ENCODE assay signal across 8 cellular contexts in the genomic region with DNA sequence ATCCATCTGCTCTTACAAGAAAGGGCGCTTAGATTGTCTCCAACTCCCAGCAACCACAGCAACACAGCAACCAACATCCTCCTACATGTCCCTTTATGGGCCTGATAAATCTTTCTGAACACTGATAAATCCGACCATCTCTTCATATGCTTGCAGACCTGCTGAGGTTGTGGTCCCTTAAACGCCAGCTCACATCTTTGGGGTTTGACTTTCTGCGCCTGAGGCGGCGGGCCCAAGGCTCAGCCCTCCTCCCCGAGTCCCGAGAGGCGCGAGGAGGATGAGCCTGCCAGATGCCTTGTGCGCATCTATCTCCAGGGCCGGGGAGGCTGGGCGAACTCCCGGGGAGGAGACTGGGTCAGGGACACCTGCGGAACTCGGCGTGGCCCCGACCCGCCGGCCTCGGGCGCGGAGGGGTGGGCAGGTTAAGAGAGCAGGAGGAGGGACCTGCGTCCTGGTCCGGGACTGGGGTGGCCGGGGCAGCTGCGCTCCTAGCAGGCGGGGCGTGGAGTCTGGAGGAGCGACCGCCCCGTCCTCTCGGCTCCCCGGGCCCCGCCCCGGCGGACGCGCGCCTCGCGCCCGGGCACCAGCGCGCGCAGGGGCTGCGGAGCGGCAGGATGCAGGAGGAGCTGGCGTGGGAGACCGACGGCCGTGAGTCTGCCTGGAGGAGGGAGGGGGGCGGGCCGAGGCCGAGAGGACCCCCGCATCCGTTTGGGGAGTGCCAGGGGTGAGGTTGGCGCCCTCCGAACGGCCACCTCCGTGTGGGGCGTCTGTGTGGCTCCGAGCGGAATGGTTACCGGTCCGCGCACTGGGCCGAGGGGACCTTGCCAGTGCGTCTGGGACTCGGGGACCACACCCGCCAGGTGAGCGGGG. TPM values are rescaled to one million over a fixed set of nuclear protein-coding genes. Genes with fewer than 3 reads are reported as not detected.
DNase-seq lines count a peak whose midpoint lies in the region; ATAC-seq and TF ChIP-seq lines count a peak whose summit lies in the region.

Gene ANKDD1A (plus strand): TSS at position 586 of the 870 bp plus-strand sequence. CDS start 29 bp downstream, at position 615.

- CTCF ChIA-PET in HCT116 (lab: Charles Lee): interaction anchor here (1.3 kb wide), 1 partner anchor 180 kb away, joined by 3 read pairs; no protein-coding TSS in a partner anchor

- H3K9ac ChIP-seq in HCT116 (ENCODE audit: low read length): peak within 1 kb of the TSS; percentile 68

- H3K9me3 ChIP-seq in HCT116 (ENCODE audit: control insufficient read depth in 1 of 2, insufficient read depth in 1 of 2, low read depth in 1 of 2, low read length in 2 of 2): no peaks in the 10 kb centered on the region

- TF ChIP-seq CTCF in HCT116 (IDR thresholded peaks at IDR 0.05 in 2 of 3, conservative IDR thresholded peaks at IDR 0.05 in 1 of 3; ENCODE audit: borderline replicate concordance in 1 of 3, insufficient read depth in 1 of 3, low read depth in 2 of 3, low read length in 2 of 3): no peak
- TF ChIP-seq CTCF in fibroblast of pulmonary artery (IDR thresholded peaks at IDR 0.05; ENCODE audit: low read length, missing control alignments): no peak
- no peak for TF ChIP-seq CTCF in type B pancreatic cell (conservative IDR thresholded peaks at IDR 0.05)

- H3K9me2 ChIP-seq in HCT116 (ENCODE audit: insufficient read depth): no peaks in the 10 kb centered on the region

- H3K4me3 ChIP-seq in HCT116 (replicated peaks in 1 of 2; ENCODE audit: low read depth in 1 of 2, low read length in 2 of 2) (peak within 1 kb of the TSS; percentile 61 to 84), fibroblast of pulmonary artery (replicated peaks; ENCODE audit: low read depth, low read length) (peak within 1 kb of the TSS; percentile 53)

- H3K9me3 Mint-ChIP-seq in activated T-cell treated with anti-CD3 and anti-CD28 coated beads, Interleukin-2, amount 50 U/mL, for 4 hours: no peaks in the 10 kb centered on the region
- H3K9me3 Mint-ChIP-seq in natural killer cell treated with Interleukin-12 subunit alpha and Interleukin-12 subunit beta and Interleukin-15 and Interleukin-18, amount 100 ng/mL, for 72 hours: no peaks in the 10 kb centered on the region
- H3K9me3 Mint-ChIP-seq in type B pancreatic cell: peaks cover under 1% of the 10 kb centered on the region

- H4K20me1 ChIP-seq in HCT116 (ENCODE audit: insufficient read depth): no peaks in the 10 kb centered on the region

- H3K27ac ChIP-seq in HCT116 (ENCODE audit: low read depth, low read length): no peak within 1 kb of the TSS; the same call in 1 of the 2 replicates

- H3K27ac Mint-ChIP-seq in natural killer cell treated with Interleukin-12 subunit alpha and Interleukin-12 subunit beta and Interleukin-15 and Interleukin-18, amount 100 ng/mL, for 72 hours: no peak within 1 kb of the TSS
- no peak within 1 kb of the TSS for H3K27ac Mint-ChIP-seq in type B pancreatic cell

- no TSS peak for BruUV-seq in HCT116 (replicated peaks; lab: Mats Ljungman, UMichigan)

- no peaks in the 10 kb centered on the region for H3K36me3 ChIP-seq in HCT116 (ENCODE audit: control insufficient read depth in 1 of 2, insufficient read depth in 2 of 2, low read length in 2 of 2)

- peak; percentile 55 for TF ChIP-seq POLR2A in HCT116 (IDR thresholded peaks at IDR 0.05; ENCODE audit: borderline replicate concordance, extremely low read depth, insufficient read depth, insufficient read length)

- H3K27me3 Mint-ChIP-seq in activated T-cell treated with anti-CD3 and anti-CD28 coated beads, Interleukin-2, amount 50 U/mL, for 4 hours (ENCODE audit: low read depth): no peaks in the 10 kb centered on the region
- no peaks in the 10 kb centered on the region for H3K27me3 Mint-ChIP-seq in natural killer cell treated with Interleukin-12 subunit alpha and Interleukin-12 subunit beta and Interleukin-15 and Interleukin-18, amount 100 ng/mL, for 72 hours
- peaks cover 44% of the 10 kb centered on the region for H3K27me3 Mint-ChIP-seq in type B pancreatic cell

- H3K4me2 ChIP-seq in HCT116 (ENCODE audit: low read length): peak within 1 kb of the TSS; percentile 100

- peak within 1 kb of the TSS; percentile 77 for H3K4me3 Mint-ChIP-seq in activated T-cell treated with anti-CD3 and anti-CD28 coated beads, Interleukin-2, amount 50 U/mL, for 4 hours
- H3K4me3 Mint-ChIP-seq in natural killer cell treated with Interleukin-12 subunit alpha and Interleukin-12 subunit beta and Interleukin-15 and Interleukin-18, amount 100 ng/mL, for 72 hours: peak within 1 kb of the TSS; percentile 25
- peak within 1 kb of the TSS; percentile 86 for H3K4me3 Mint-ChIP-seq in type B pancreatic cell

- ATAC-seq in HCT116 (peak; percentile 98), GM18873 (IDR thresholded peaks at IDR 0.05; ENCODE audit: low FRiP score, unreplicated experiment) (no peak)
- ATAC-seq in activated T-cell treated with anti-CD3 and anti-CD28 coated beads, Interleukin-2, amount 50 U/mL, for 4 hours: peak; percentile 87 to 94
- ATAC-seq in natural killer cell treated with Interleukin-12 subunit alpha and Interleukin-12 subunit beta and Interleukin-15 and Interleukin-18, amount 100 ng/mL, for 72 hours: peak; percentile 91 to 95

- H2AFZ ChIP-seq in HCT116 (ENCODE audit: low read depth, low read length, poor library complexity, severe bottlenecking): peak within 1 kb of the TSS; percentile 97

- intact Hi-C loops in HCT116 (cut with micrococcal nuclease): no loop called here

- RAD21 ChIA-PET in HCT116 (lab: Charles Lee; ENCODE audit: low non-redundant PET in 1 of 2, low total read pairs in 2 of 2, uncharacterized antibody in 2 of 2, unreplicated experiment in 2 of 2): no interaction called here

- H3K36me3 Mint-ChIP-seq in activated T-cell treated with anti-CD3 and anti-CD28 coated beads, Interleukin-2, amount 50 U/mL, for 4 hours (ENCODE audit: insufficient read depth): no peaks in the 10 kb centered on the region
- no peaks in the 10 kb centered on the region for H3K36me3 Mint-ChIP-seq in natural killer cell treated with Interleukin-12 subunit alpha and Interleukin-12 subunit beta and Interleukin-15 and Interleukin-18, amount 100 ng/mL, for 72 hours
- H3K36me3 Mint-ChIP-seq in type B pancreatic cell: no peaks in the 10 kb centered on the region

- peaks cover 9% of the 10 kb centered on the region for H3K4me1 Mint-ChIP-seq in activated T-cell treated with anti-CD3 and anti-CD28 coated beads, Interleukin-2, amount 50 U/mL, for 4 hours (ENCODE audit: low read depth)
- peaks cover 7 to 8% of the 10 kb centered on the region in 2 donors for H3K4me1 Mint-ChIP-seq in natural killer cell treated with Interleukin-12 subunit alpha and Interleukin-12 subunit beta and Interleukin-15 and Interleukin-18, amount 100 ng/mL, for 72 hours (ENCODE audit: low read depth in 2 of 2)
- H3K4me1 Mint-ChIP-seq in type B pancreatic cell (ENCODE audit: unreplicated experiment): peaks cover 19% of the 10 kb centered on the region

- H3K27me3 ChIP-seq in HCT116 (ENCODE audit: insufficient read depth, low read length): no peaks in the 10 kb centered on the region

- 0 out of 2 replicates have a peak, but pooled peaks cover 6% of the 10 kb centered on the region for H3K79me2 ChIP-seq in HCT116 (ENCODE audit: insufficient read depth, low read length)

- DNase-seq in ELF-1 (ENCODE audit: low read depth, low spot score) (peak; percentile 65), HCT116 (ENCODE audit: low read depth, low spot score) (peak; percentile 26), NCI-H226 (peak; percentile 57), fibroblast of pulmonary artery (ENCODE audit: low read depth) (peak; percentile 39), type B pancreatic cell (ENCODE audit: extremely low spot score, unreplicated experiment) (peak; percentile 80)
- no peak for DNase-seq in activated T-cell treated with anti-CD3 and anti-CD28 coated beads, Interleukin-2, amount 50 U/mL, for 4 hours
- DNase-seq in natural killer cell treated with Interleukin-12 subunit alpha and Interleukin-12 subunit beta and Interleukin-15 and Interleukin-18, amount 100 ng/mL, for 72 hours (ENCODE audit: low spot score): peak; percentile 80

- TF ChIP-seq RAD21 in HCT116 (IDR thresholded peaks at IDR 0.05; ENCODE audit: low read depth): no peak

- peaks cover 2 to 19% of the 10 kb centered on the region in 2 experiments; a peak in 3 of 4 replicates for H3K4me1 ChIP-seq in HCT116 (ENCODE audit: control insufficient read depth in 1 of 2, insufficient read depth in 2 of 2, low read length in 2 of 2)

- POLR2A ChIA-PET in HCT116 (lab: Charles Lee): no interaction called here

TF ChIP-seq in HCT116, 20 proteins besides CTCF, POLR2A, EP300 and RAD21:
- TF ChIP-seq ZFX (IDR thresholded peaks at IDR 0.05) (peak; percentile 53; the same call in 1 of the 2 replicates), POLR2AphosphoS5 (IDR thresholded peaks at IDR 0.05; ENCODE audit: low read depth, low read length) (peak; percentile 84), ELF1 (IDR thresholded peaks at IDR 0.05; ENCODE audit: borderline replicate concordance, low read depth) (no peak)
- TF ChIP-seq, protein P1, sequence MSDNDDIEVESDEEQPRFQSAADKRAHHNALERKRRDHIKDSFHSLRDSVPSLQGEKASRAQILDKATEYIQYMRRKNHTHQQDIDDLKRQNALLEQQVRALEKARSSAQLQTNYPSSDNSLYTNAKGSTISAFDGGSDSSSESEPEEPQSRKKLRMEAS (IDR thresholded peaks at IDR 0.05): peak; percentile 26; the same call in 1 of the 2 replicates
TF ChIP-seq in HCT116: peak in this region for 3.

RNA-seq across cellular contexts. Expression of gene ANKDD1A, which starts in this region (rescaled TPM):
- total RNA-seq in HCT116 (2021; ENCODE audit: unreplicated experiment) (8.1 TPM), type B pancreatic cell (ENCODE audit: low replicate concordance) (2.3 and 3.2 TPM in 2 replicates)
- polyA plus RNA-seq in HCT116 (2012): 5.7 and 6.5 TPM in 2 replicates
- total RNA-seq in activated T-cell treated with anti-CD3 and anti-CD28 coated beads, Interleukin-2, amount 50 U/mL, for 4 hours: 1 to 10 TPM in 2 of 3 donors, under 1 TPM in 1; 0.63 to 2.4 (median 1.4) TPM
- total RNA-seq in natural killer cell treated with Interleukin-12 subunit alpha and Interleukin-12 subunit beta and Interleukin-15 and Interleukin-18, amount 100 ng/mL, for 72 hours: 1 to 10 TPM; 3.1 to 5.0 TPM

Comparison
In these comparisons a context has a peak if more than half of its experiments do, and no peak if none do; other contexts are left out.
1. H3K4me3 Mint-ChIP-seq: peak in every context shown above with its lines; median percentile 86 in type B pancreatic cell; 77 in activated T-cell treated with anti-CD3 and anti-CD28 coated beads, Interleukin-2, amount 50 U/mL, for 4 hours; 25 in natural killer cell treated with Interleukin-12 subunit alpha and Interleukin-12 subunit beta and Interleukin-15 and Interleukin-18, amount 100 ng/mL, for 72 hours.